36 cellular contexts compared by ENCODE assay signal in the genomic region with DNA sequence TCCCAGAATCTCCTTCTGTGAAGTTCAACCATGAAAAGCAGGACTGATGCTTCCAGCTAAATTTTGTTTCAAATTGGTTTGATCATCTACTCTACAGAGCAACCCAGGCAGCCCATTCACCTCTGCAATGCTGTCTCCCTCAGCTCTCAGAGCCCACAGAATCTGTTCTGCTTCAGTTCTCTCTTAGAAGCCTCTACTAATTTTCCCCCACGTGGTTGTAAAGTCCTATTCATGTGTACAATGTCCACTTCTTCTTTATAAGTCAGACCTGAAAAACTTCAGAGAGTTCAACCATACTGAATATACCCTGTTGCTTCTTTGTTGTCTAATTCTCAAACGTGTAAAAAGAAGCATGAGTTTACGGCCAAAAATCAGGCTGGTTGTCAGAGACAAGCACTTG. TPM values are rescaled to one million over a fixed set of nuclear protein-coding genes. Genes with fewer than 3 reads are reported as not detected.
DNase-seq lines count a peak whose midpoint lies in the region; ATAC-seq and TF ChIP-seq lines count a peak whose summit lies in the region.
"Had no signal": no experiment of that assay in that cellular context is flagged by ENCODE, and none has a peak within 500 bp of the region (broad histone marks: within the 10 kb centered on the region; RNA-seq: fewer than 3 reads in every experiment).

No MANE protein-coding gene starts in this region.

- H3K27me3 ChIP-seq in CD4-positive, CD25-positive, alpha-beta regulatory T cell (ENCODE audit: control insufficient read depth, insufficient read depth, low read length): no peaks in the 10 kb centered on the region
- H3K27me3 ChIP-seq in Loucy (ENCODE audit: insufficient read depth, low read length, poor library complexity, severe bottlenecking): no peaks in the 10 kb centered on the region
- no peaks in the 10 kb centered on the region for H3K27me3 ChIP-seq in dorsolateral prefrontal cortex
- H3K27me3 ChIP-seq: hepatocyte, tibial artery had no signal

- peaks cover 0 to 7% (median 4%) of the 10 kb centered on the region in 4 donors for H3K4me1 Mint-ChIP-seq in CD4-positive, CD25-positive, alpha-beta regulatory T cell

- no peaks in the 10 kb centered on the region for H3K79me2 ChIP-seq in Loucy (ENCODE audit: insufficient read depth, low read length)
- H3K79me2 ChIP-seq: hepatocyte had no signal

- ATAC-seq in CD4-positive, CD25-positive, alpha-beta regulatory T cell (ENCODE audit: low read depth in 2 of 2): no peak
- ATAC-seq in HG03439 (IDR thresholded peaks at IDR 0.05; ENCODE audit: unreplicated experiment): no peak
- ATAC-seq: activated CD8-positive, alpha-beta T cell treated with anti-CD3 and anti-CD28 coated beads for 36 hours; left lung; natural killer cell treated with Interleukin-12 subunit alpha and Interleukin-12 subunit beta and Interleukin-15 and Interleukin-18, amount 100 ng/mL, for 72 hours; sciatic nerve had no signal

- no peaks in the 10 kb centered on the region for H3K9me2 ChIP-seq in Loucy (replicated peaks; ENCODE audit: low read depth, low read length)

- H4K20me1 ChIP-seq in Loucy (ENCODE audit: insufficient read depth, low read length, poor library complexity, severe bottlenecking): no peaks in the 10 kb centered on the region

- H3K27ac ChIP-seq in CD4-positive, CD25-positive, alpha-beta regulatory T cell (ENCODE audit: insufficient read depth, low read length, poor library complexity, severe bottlenecking): no peak overlapping the region
- peak overlapping the region; percentile 61 to 96 (median 90) for H3K27ac ChIP-seq in dorsolateral prefrontal cortex
- H3K27ac ChIP-seq: esophagus squamous epithelium, hepatocyte, left lung, tibial artery had no signal

- H3K27me3 Mint-ChIP-seq in CD4-positive, CD25-positive, alpha-beta regulatory T cell: peaks cover 6% of the 10 kb centered on the region
- H3K27me3 Mint-ChIP-seq: activated naive CD8-positive, alpha-beta T cell had no signal

- no peak overlapping the region for H3K4me3 ChIP-seq in CD4-positive, CD25-positive, alpha-beta regulatory T cell (ENCODE audit: low read depth, low read length)
- H3K4me3 ChIP-seq in Loucy (ENCODE audit: low read length, poor library complexity, severe bottlenecking): no peak overlapping the region
- peak overlapping the region in 57 of 59 donors; percentile 38 to 75 (median 60) for H3K4me3 ChIP-seq in dorsolateral prefrontal cortex
- H3K4me3 ChIP-seq: esophagus squamous epithelium, HAP-1, hepatocyte, left lung had no signal

- H3F3A ChIP-seq in Loucy (ENCODE audit: low read depth): no peaks in the 10 kb centered on the region

- intact Hi-C loops in dorsolateral prefrontal cortex (cut with DNase I): no loop called here
- intact Hi-C loops in posterior cingulate gyrus (cut with DNase I): no loop called here

- H3K4me2 ChIP-seq in Loucy (ENCODE audit: low read depth, low read length, poor library complexity, severe bottlenecking): no peak overlapping the region

- H3K4me1 ChIP-seq in CD4-positive, CD25-positive, alpha-beta regulatory T cell (ENCODE audit: control insufficient read depth, insufficient read depth, low read length, poor library complexity, severe bottlenecking): no peaks in the 10 kb centered on the region
- no peaks in the 10 kb centered on the region for H3K4me1 ChIP-seq in Loucy (ENCODE audit: insufficient read depth, low read length, poor library complexity, severe bottlenecking)
- H3K4me1 ChIP-seq: esophagus squamous epithelium, HAP-1, left lung had no signal

- peak overlapping the region in 2 of 3 donors; percentile 1 to 5 for H3K27ac Mint-ChIP-seq in CD4-positive, CD25-positive, alpha-beta regulatory T cell
- H3K27ac Mint-ChIP-seq: activated CD8-positive, alpha-beta T cell treated with anti-CD3 and anti-CD28 coated beads for 36 hours; activated naive CD8-positive, alpha-beta T cell; dendritic cell treated with granulocyte-macrophage colony-stimulating factor and Interleukin-4, amounts not matched to agents 40 ng/mL and 50 ng/mL, for 4 days; natural killer cell treated with Interleukin-12 subunit alpha and Interleukin-12 subunit beta and Interleukin-15 and Interleukin-18, amount 100 ng/mL, for 72 hours had no signal

- H3K9ac ChIP-seq in Loucy (ENCODE audit: low read depth, low read length, poor library complexity, severe bottlenecking): no peak overlapping the region

- 0 out of 2 replicates have a peak overlapping the region, but pooled peaks have one; percentile 18 for H2AFZ ChIP-seq in Loucy (ENCODE audit: low read length)
- H2AFZ ChIP-seq: hepatocyte had no signal

- no peaks in the 10 kb centered on the region for H3K36me3 Mint-ChIP-seq in CD4-positive, CD25-positive, alpha-beta regulatory T cell
- H3K36me3 Mint-ChIP-seq: natural killer cell treated with Interleukin-12 subunit alpha and Interleukin-12 subunit beta and Interleukin-15 and Interleukin-18, amount 100 ng/mL, for 72 hours had no signal

- H3K9me3 Mint-ChIP-seq in CD4-positive, CD25-positive, alpha-beta regulatory T cell: no peaks in the 10 kb centered on the region
- H3K9me3 Mint-ChIP-seq: activated CD8-positive, alpha-beta T cell treated with anti-CD3 and anti-CD28 coated beads for 36 hours; dendritic cell treated with granulocyte-macrophage colony-stimulating factor and Interleukin-4, amounts not matched to agents 40 ng/mL and 50 ng/mL, for 4 days; natural killer cell treated with Interleukin-12 subunit alpha and Interleukin-12 subunit beta and Interleukin-15 and Interleukin-18, amount 100 ng/mL, for 72 hours had no signal

- no peak for TF ChIP-seq CTCF in Loucy (conservative IDR thresholded peaks at IDR 0.05; ENCODE audit: low read length)
- no peak for TF ChIP-seq CTCF in dorsolateral prefrontal cortex (IDR thresholded peaks at IDR 0.05 in 54 of 56, conservative IDR thresholded peaks at IDR 0.05 in 2 of 56; ENCODE audit: low read depth in 1 of 56, partially characterized antibody in 56 of 56)

- H3K36me3 ChIP-seq in CD4-positive, CD25-positive, alpha-beta regulatory T cell (ENCODE audit: control insufficient read depth, insufficient read depth, low read length): no peaks in the 10 kb centered on the region
- no peaks in the 10 kb centered on the region for H3K36me3 ChIP-seq in Loucy (ENCODE audit: insufficient read depth, low read length)
- H3K36me3 ChIP-seq: esophagus squamous epithelium, HAP-1, left lung, tibial artery had no signal

- DNase-seq in CD4-positive, CD25-positive, alpha-beta regulatory T cell: no peak
- DNase-seq in dorsolateral prefrontal cortex (no peak), pons (ENCODE audit: low spot score) (peak; percentile 56), posterior cingulate gyrus (no peak), kidney glomerular epithelial cell (lab: John Stamatoyannopoulos, UW) (no peak), NCI-H226 (no peak)
- DNase-seq: ACHN; activated CD4-positive, CD25-positive, alpha-beta regulatory T cell treated with anti-CD3 and anti-CD28 coated beads, Interleukin-2, amount 50 U/mL, for 72 hours; activated CD8-positive, alpha-beta T cell treated with anti-CD3 and anti-CD28 coated beads for 36 hours; activated effector memory CD4-positive, alpha-beta T cell treated with Interleukin-2 at 50 U/mL for 16 hours; aorta; central memory CD4-positive, alpha-beta T cell; DMS53; esophagus squamous epithelium; KBM-7; left lung; MM.1S; NCI-H1417 treated with DMSO at 0.1 percent for 48 hours; NCI-H2081 treated with DMSO at 0.1 percent for 48 hours; NCI-H82; OCI-M1; stimulated activated CD4-positive, alpha-beta T cell treated with anti-CD3 and anti-CD28 coated beads, Interleukin-4, amount 100 ng/mL, for 4 hours; stimulated activated naive CD4-positive, alpha-beta T cell; T-helper 1 cell; tibial artery had no signal

- H3K9me3 ChIP-seq in CD4-positive, CD25-positive, alpha-beta regulatory T cell (ENCODE audit: control insufficient read depth in 2 of 2, low read length in 2 of 2): no peaks in the 10 kb centered on the region
- H3K9me3 ChIP-seq in Loucy (ENCODE audit: insufficient read depth, low read depth, low read length): no peaks in the 10 kb centered on the region
- H3K9me3 ChIP-seq: esophagus squamous epithelium, HAP-1, left lung, tibial artery had no signal

- H3K4me3 Mint-ChIP-seq in CD4-positive, CD25-positive, alpha-beta regulatory T cell: no peak overlapping the region
- H3K4me3 Mint-ChIP-seq: activated CD8-positive, alpha-beta T cell treated with anti-CD3 and anti-CD28 coated beads for 36 hours; activated naive CD8-positive, alpha-beta T cell; dendritic cell treated with granulocyte-macrophage colony-stimulating factor and Interleukin-4, amounts not matched to agents 40 ng/mL and 50 ng/mL, for 4 days; natural killer cell treated with Interleukin-12 subunit alpha and Interleukin-12 subunit beta and Interleukin-15 and Interleukin-18, amount 100 ng/mL, for 72 hours had no signal

RNA-seq across cellular contexts. Expression of a gene that starts 21.3 kb away (rescaled TPM):
- 65.8 TPM for total RNA-seq in CD4-positive, CD25-positive, alpha-beta regulatory T cell
- 10 to 100 TPM; 18.3 to 23.6 (median 19.8) TPM for polyA plus RNA-seq in CD4-positive, CD25-positive, alpha-beta regulatory T cell
- total RNA-seq in dorsolateral prefrontal cortex: 100 to 1,000 TPM in 22 of 120 experiments, 10 to 100 TPM in 98; 61.9 to 120 (median 86.7) TPM

RNA-seq across cellular contexts. Expression of a gene that starts 29.6 kb away (rescaled TPM):
- not detected for total RNA-seq in CD4-positive, CD25-positive, alpha-beta regulatory T cell
- polyA plus RNA-seq in CD4-positive, CD25-positive, alpha-beta regulatory T cell: not detected
- total RNA-seq in dorsolateral prefrontal cortex: 1 to 10 TPM in 9 of 120 experiments, under 1 TPM in 68, not detected in 43; 0.28 to 1.5 (median 0.52) TPM
- total RNA-seq: activated CD8-positive, alpha-beta T cell treated with anti-CD3 and anti-CD28 coated beads for 36 hours; aorta; esophagus squamous epithelium; hepatocyte; HT1080; left lung; natural killer cell treated with Interleukin-12 subunit alpha and Interleukin-12 subunit beta and Interleukin-15 and Interleukin-18, amount 100 ng/mL, for 72 hours; posterior vena cava; sciatic nerve had no signal
- polyA plus RNA-seq: aorta, BJ, hepatocyte had no signal

Comparison
In these comparisons a context has a peak if more than half of its experiments do, and no peak if none do; other contexts are left out.
1. H3K4me3 ChIP-seq: peak in dorsolateral prefrontal cortex (57 of 59); none in CD4-positive, CD25-positive, alpha-beta regulatory T cell (single experiment) and Loucy (single experiment).